Comparison of ENCODE assay signal across 10 cellular contexts in genomic region chr16:88628512-88628974, GRCh38. TPM values are rescaled to one million over a fixed set of nuclear protein-coding genes. Genes with fewer than 3 reads are reported as not detected.
DNase-seq lines count a peak whose midpoint lies in the region; ATAC-seq and TF ChIP-seq lines count a peak whose summit lies in the region.
"Had no signal": no experiment of that assay in that cellular context is flagged by ENCODE, and none has a peak within 500 bp of the region (broad histone marks: within the 10 kb centered on the region; RNA-seq: fewer than 3 reads in every experiment).

No MANE protein-coding gene starts in this region.

- no peaks in the 10 kb centered on the region for H3K27me3 ChIP-seq in lower lobe of right lung (ENCODE audit: low read depth)

- DNase-seq in COLO668 (lab: John Stamatoyannopoulos, UW; ENCODE audit: unreplicated experiment), result peak; percentile 37
- DNase-seq in HUDEP-2 (lab: John Stamatoyannopoulos, UW; ENCODE audit: unreplicated experiment in 76 of 76), result peak in 39 of 76 experiments; percentile 3 to 56 (median 25)
- DNase-seq in astrocyte of the spinal cord (ENCODE audit: low read depth, low spot score), result no peak
- DNase-seq in lower lobe of right lung, result no peak
- no peak for DNase-seq in activated T-helper 2 cell treated with anti-CD3 and anti-CD28 coated beads, Interferon-gamma antibody, Interleukin-2, Interleukin-4, amounts not matched to agents 10 μg/mL and 5 μg/mL and 100 μg/mL, durations not matched to agents 14 hours and 24 hours and 36 hours (ENCODE audit: low spot score)
- no peak for DNase-seq in activated effector memory CD4-positive, alpha-beta T cell treated with anti-CD3 and anti-CD28 coated beads, Interleukin-2, amount 50 U/mL, for 16 hours
- DNase-seq in nucleus accumbens (lab: John Stamatoyannopoulos, UW), result no peak
- no peak for DNase-seq in NCI-H1694 (lab: John Stamatoyannopoulos, UW)
- DNase-seq: activated effector memory CD4-positive, alpha-beta T cell treated with Interleukin-2 at 50 U/mL for 16 hours; NCI-H2029 had no signal

- no peaks in the 10 kb centered on the region for H3K4me1 ChIP-seq in lower lobe of right lung

- TF ChIP-seq CTCF in astrocyte of the spinal cord (IDR thresholded peaks at IDR 0.05; ENCODE audit: low read depth, low read length) (peak; percentile 48), lower lobe of right lung (IDR thresholded peaks at IDR 0.05) (peak; percentile 20)

- H3K27ac ChIP-seq in lower lobe of right lung, result no peak overlapping the region

- H3K27me3 Mint-ChIP-seq in activated T-helper 2 cell treated with anti-CD3 and anti-CD28 coated beads, Interferon-gamma antibody, Interleukin-2, Interleukin-4, amounts not matched to agents 10 μg/mL and 5 μg/mL and 100 μg/mL, durations not matched to agents 14 hours and 24 hours and 36 hours (ENCODE audit: low read depth), result no peaks in the 10 kb centered on the region

- H3K9me3 ChIP-seq in lower lobe of right lung, result no peaks in the 10 kb centered on the region

- no peaks in the 10 kb centered on the region for H3K4me1 Mint-ChIP-seq in activated T-helper 2 cell treated with anti-CD3 and anti-CD28 coated beads, Interferon-gamma antibody, Interleukin-2, Interleukin-4, amounts not matched to agents 10 μg/mL and 5 μg/mL and 100 μg/mL, durations not matched to agents 14 hours and 24 hours and 36 hours (ENCODE audit: low read depth)

- H3K4me3 ChIP-seq in astrocyte of the spinal cord (ENCODE audit: low read depth, low read length), result no peak overlapping the region
- H3K4me3 ChIP-seq in lower lobe of right lung, result no peak overlapping the region

- no peak overlapping the region for H3K27ac Mint-ChIP-seq in activated T-helper 2 cell treated with anti-CD3 and anti-CD28 coated beads, Interferon-gamma antibody, Interleukin-2, Interleukin-4, amounts not matched to agents 10 μg/mL and 5 μg/mL and 100 μg/mL, durations not matched to agents 14 hours and 24 hours and 36 hours

- H3K36me3 Mint-ChIP-seq in activated T-helper 2 cell treated with anti-CD3 and anti-CD28 coated beads, Interferon-gamma antibody, Interleukin-2, Interleukin-4, amounts not matched to agents 10 μg/mL and 5 μg/mL and 100 μg/mL, durations not matched to agents 14 hours and 24 hours and 36 hours (ENCODE audit: low read depth), result peaks cover 50% of the 10 kb centered on the region

- H3K4me3 Mint-ChIP-seq in activated T-helper 2 cell treated with anti-CD3 and anti-CD28 coated beads, Interferon-gamma antibody, Interleukin-2, Interleukin-4, amounts not matched to agents 10 μg/mL and 5 μg/mL and 100 μg/mL, durations not matched to agents 14 hours and 24 hours and 36 hours (ENCODE audit: low read depth), result no peak overlapping the region

- no peaks in the 10 kb centered on the region for H3K9me3 Mint-ChIP-seq in activated T-helper 2 cell treated with anti-CD3 and anti-CD28 coated beads, Interferon-gamma antibody, Interleukin-2, Interleukin-4, amounts not matched to agents 10 μg/mL and 5 μg/mL and 100 μg/mL, durations not matched to agents 14 hours and 24 hours and 36 hours

- in situ Hi-C loops in astrocyte of the spinal cord (cut with HindIII; ENCODE audit: low sequenced_read_pairs), result no loop called here

- peaks cover 100% of the 10 kb centered on the region for H3K36me3 ChIP-seq in lower lobe of right lung

- no peak for ATAC-seq in lower lobe of right lung

- intact Hi-C loops in lower lobe of right lung (cut with DNase I), result no loop called here
- intact Hi-C loops in activated T-helper 2 cell treated with anti-CD3 and anti-CD28 coated beads, Interferon-gamma antibody, Interleukin-2, Interleukin-4, amounts not matched to agents 10 μg/mL and 5 μg/mL and 100 μg/mL, durations not matched to agents 14 hours and 24 hours and 36 hours (cut with micrococcal nuclease), result no loop called here

RNA-seq across cellular contexts. Expression of gene IL17C, which starts 9.8 kb away (rescaled TPM):
- total RNA-seq in lower lobe of right lung, result not detected
- not detected in 2 replicates for total RNA-seq in activated T-helper 2 cell treated with anti-CD3 and anti-CD28 coated beads, Interferon-gamma antibody, Interleukin-2, Interleukin-4, amounts not matched to agents 10 μg/mL and 5 μg/mL and 100 μg/mL, durations not matched to agents 14 hours and 24 hours and 36 hours

RNA-seq across cellular contexts. Expression of gene CYBA, which starts 22.3 kb away (rescaled TPM):
- total RNA-seq in lower lobe of right lung, result 371 TPM
- 233 and 242 TPM in 2 replicates for total RNA-seq in activated T-helper 2 cell treated with anti-CD3 and anti-CD28 coated beads, Interferon-gamma antibody, Interleukin-2, Interleukin-4, amounts not matched to agents 10 μg/mL and 5 μg/mL and 100 μg/mL, durations not matched to agents 14 hours and 24 hours and 36 hours

RNA-seq across cellular contexts. Expression of gene MVD, which starts 34.3 kb away (rescaled TPM):
- total RNA-seq in lower lobe of right lung, result 71.8 TPM
- 132 and 137 TPM in 2 replicates for total RNA-seq in activated T-helper 2 cell treated with anti-CD3 and anti-CD28 coated beads, Interferon-gamma antibody, Interleukin-2, Interleukin-4, amounts not matched to agents 10 μg/mL and 5 μg/mL and 100 μg/mL, durations not matched to agents 14 hours and 24 hours and 36 hours

RNA-seq across cellular contexts. Expression of gene SNAI3, which starts 57.8 kb away (rescaled TPM):
- 6.1 TPM for total RNA-seq in lower lobe of right lung
- 2.0 and 2.3 TPM in 2 replicates for total RNA-seq in activated T-helper 2 cell treated with anti-CD3 and anti-CD28 coated beads, Interferon-gamma antibody, Interleukin-2, Interleukin-4, amounts not matched to agents 10 μg/mL and 5 μg/mL and 100 μg/mL, durations not matched to agents 14 hours and 24 hours and 36 hours

RNA-seq across cellular contexts. Expression of gene ZC3H18, which starts 58.3 kb away (rescaled TPM):
- total RNA-seq in lower lobe of right lung, result 49.2 TPM
- 93.9 and 101 TPM in 2 replicates for total RNA-seq in activated T-helper 2 cell treated with anti-CD3 and anti-CD28 coated beads, Interferon-gamma antibody, Interleukin-2, Interleukin-4, amounts not matched to agents 10 μg/mL and 5 μg/mL and 100 μg/mL, durations not matched to agents 14 hours and 24 hours and 36 hours

Comparison
In these comparisons a context has a peak if more than half of its experiments do, and no peak if none do; other contexts are left out.
1. DNase-seq: peak in COLO668 (single experiment) and HUDEP-2 (39 of 76); none in astrocyte of the spinal cord (single experiment), lower lobe of right lung (single experiment), activated T-helper 2 cell treated with anti-CD3 and anti-CD28 coated beads, Interferon-gamma antibody, Interleukin-2, Interleukin-4, amounts not matched to agents 10 μg/mL and 5 μg/mL and 100 μg/mL, durations not matched to agents 14 hours and 24 hours and 36 hours (single experiment), activated effector memory CD4-positive, alpha-beta T cell treated with anti-CD3 and anti-CD28 coated beads, Interleukin-2, amount 50 U/mL, for 16 hours (single experiment), nucleus accumbens (0 of 56) and NCI-H1694 (single experiment).